Comparison of ENCODE assay signal across 8 cellular contexts in genomic region chr12:100164153-100164704, GRCh38. TPM values are rescaled to one million over a fixed set of nuclear protein-coding genes. Genes with fewer than 3 reads are reported as not detected.
DNase-seq lines count a peak whose midpoint lies in the region; ATAC-seq, FAIRE-seq and TF ChIP-seq lines count a peak whose summit lies in the region.

No MANE protein-coding gene starts in this region.

- H3K23me2 ChIP-seq in H9 (ENCODE audit: insufficient read length, low read depth, low read length, poor library complexity, severe bottlenecking), result no peaks in the 10 kb centered on the region

- H3K27ac ChIP-seq in H9 (ENCODE audit: insufficient read length, low read depth, low read length), result no peak overlapping the region
- H3K27ac ChIP-seq in lower lobe of right lung, result no peak overlapping the region

- no peak overlapping the region for H3K23ac ChIP-seq in H9 (ENCODE audit: insufficient read length, low read depth, low read length)

- no peak overlapping the region for H2BK15ac ChIP-seq in H9 (ENCODE audit: low read depth, low read length)

- peaks cover 23 to 37% (median 36%) of the 10 kb centered on the region in 3 experiments for H3K36me3 Mint-ChIP-seq in H9 (ENCODE audit: insufficient read depth in 1 of 3, low read depth in 3 of 3)
- H3K36me3 Mint-ChIP-seq in activated CD4-positive, alpha-beta memory T cell treated with anti-CD3 and anti-CD28 coated beads for 36 hours, result no peaks in the 10 kb centered on the region

- H3K9me3 Mint-ChIP-seq in H9, result peaks cover 2 to 16% of the 10 kb centered on the region in 2 experiments; a peak in 4 of 5 replicates
- no peaks in the 10 kb centered on the region for H3K9me3 Mint-ChIP-seq in activated CD4-positive, alpha-beta memory T cell treated with anti-CD3 and anti-CD28 coated beads for 36 hours

- no peak overlapping the region for H3K4ac ChIP-seq in H9 (ENCODE audit: low read depth, low read length)

- H4K8ac ChIP-seq in H9 (replicated peaks; ENCODE audit: insufficient read length, low read depth, low read length), result no peak overlapping the region

- intact Hi-C loops in activated CD4-positive, alpha-beta memory T cell treated with anti-CD3 and anti-CD28 coated beads for 36 hours (cut with micrococcal nuclease), result loop anchor here (1.0 kb wide), 1 partner anchor 36 kb away; the partner anchor contains the start of gene ACTR6
- intact Hi-C loops in lower lobe of right lung (cut with DNase I), result no loop called here

- ATAC-seq in lower lobe of right lung (no peak), HG03175 (IDR thresholded peaks at IDR 0.05; ENCODE audit: unreplicated experiment) (no peak)

- no peaks in the 10 kb centered on the region for H3K27me3 ChIP-seq in BE2C
- no peaks in the 10 kb centered on the region for H3K27me3 ChIP-seq in H9 (ENCODE audit: insufficient read depth, low read length)
- H3K27me3 ChIP-seq in lower lobe of right lung (ENCODE audit: low read depth), result no peaks in the 10 kb centered on the region

- H2BK12ac ChIP-seq in H9 (ENCODE audit: insufficient read length, low read depth, low read length), result no peak overlapping the region

- no peak overlapping the region for H3K18ac ChIP-seq in H9 (ENCODE audit: insufficient read length, low read depth, low read length)

- H3K4me3 ChIP-seq in BE2C (ENCODE audit: low read depth, low read length) (peak overlapping the region; percentile 59), lower lobe of right lung (peak overlapping the region; percentile 38)

- no peaks in the 10 kb centered on the region for H3K27me3 Mint-ChIP-seq in H9 (ENCODE audit: low read depth)
- no peaks in the 10 kb centered on the region for H3K27me3 Mint-ChIP-seq in activated CD4-positive, alpha-beta memory T cell treated with anti-CD3 and anti-CD28 coated beads for 36 hours

- peaks cover 8% of the 10 kb centered on the region for H3K4me1 ChIP-seq in BE2C
- H3K4me1 ChIP-seq in H9 (ENCODE audit: insufficient read depth, low read length), result no peaks in the 10 kb centered on the region; the same call in 1 of the 2 replicates
- peaks cover 11% of the 10 kb centered on the region for H3K4me1 ChIP-seq in lower lobe of right lung

- DNase-seq in BE2C (no peak), H9 (no peak), lower lobe of right lung (no peak), DMS114 treated with DMSO at 0.1 percent for 48 hours (lab: John Stamatoyannopoulos, UW; ENCODE audit: unreplicated experiment) (no peak), GM19239 (ENCODE audit: insufficient read length, low spot score) (no peak), T1000 (lab: John Stamatoyannopoulos, UW) (no peak)
- no peak for DNase-seq in activated CD4-positive, alpha-beta memory T cell treated with anti-CD3 and anti-CD28 coated beads for 36 hours

- no peaks in the 10 kb centered on the region for H3K79me1 ChIP-seq in H9 (ENCODE audit: insufficient read depth, low read depth, low read length, poor library complexity, severe bottlenecking)

- H2AFZ ChIP-seq in H9 (ENCODE audit: low read length), result no peak overlapping the region

- H4K91ac ChIP-seq in H9 (ENCODE audit: insufficient read length, low read depth, low read length), result no peak overlapping the region

- no peaks in the 10 kb centered on the region for H4K20me1 ChIP-seq in H9 (ENCODE audit: control insufficient read depth, insufficient read depth, insufficient read length)

- H4K5ac ChIP-seq in H9 (ENCODE audit: insufficient read length, low read depth, low read length), result no peak overlapping the region

- H3K14ac ChIP-seq in H9 (ENCODE audit: insufficient read depth, low read length), result no peak overlapping the region

- H2BK5ac ChIP-seq in H9 (ENCODE audit: insufficient read length, low read length), result no peak overlapping the region

- CTCF ChIA-PET in activated CD4-positive, alpha-beta memory T cell treated with anti-CD3 and anti-CD28 coated beads for 36 hours (lab: Charles Lee), result interaction anchor here (0.7 to 2.6 kb wide), 4 partner anchors 9 to 31 kb away, joined by 3 to 13 read pairs (median 3); no protein-coding TSS in a partner anchor

- H3K36me3 ChIP-seq in BE2C (no peaks in the 10 kb centered on the region), lower lobe of right lung (no peaks in the 10 kb centered on the region)

- no peak overlapping the region for H2BK20ac ChIP-seq in H9 (ENCODE audit: low read depth, low read length, poor library complexity, severe bottlenecking)

- no peak overlapping the region for H2AK5ac ChIP-seq in H9 (ENCODE audit: insufficient read length, low read length)

- no peak overlapping the region for H3K9ac ChIP-seq in H9 (ENCODE audit: extremely low read depth, insufficient read length, low read length)

- no peak for FAIRE-seq in GM19239 (lab: Jason Lieb, UNC)

- no peaks in the 10 kb centered on the region; the same call in 1 of the 2 replicates for H3K79me2 ChIP-seq in H9 (ENCODE audit: insufficient read depth, low read length)

- TF ChIP-seq CTCF in BE2C (IDR thresholded peaks at IDR 0.05; ENCODE audit: low read depth, low read length) (no peak), H9 (conservative IDR thresholded peaks at IDR 0.05) (no peak), lower lobe of right lung (IDR thresholded peaks at IDR 0.05) (no peak)

- H3K4me3 Mint-ChIP-seq in H9, result peak overlapping the region; percentile 61 to 75
- H3K4me3 Mint-ChIP-seq in activated CD4-positive, alpha-beta memory T cell treated with anti-CD3 and anti-CD28 coated beads for 36 hours, result peak overlapping the region; percentile 45

- H3K4me1 Mint-ChIP-seq in H9, result peaks cover 30 to 46% of the 10 kb centered on the region in 2 experiments
- H3K4me1 Mint-ChIP-seq in activated CD4-positive, alpha-beta memory T cell treated with anti-CD3 and anti-CD28 coated beads for 36 hours (ENCODE audit: low read depth), result peaks cover 7% of the 10 kb centered on the region

- no peaks in the 10 kb centered on the region for H3K9me3 ChIP-seq in BE2C
- no peaks in the 10 kb centered on the region for H3K9me3 ChIP-seq in H9 (ENCODE audit: control insufficient read depth, low read depth, low read length)
- H3K9me3 ChIP-seq in lower lobe of right lung, result no peaks in the 10 kb centered on the region

- no peak overlapping the region for H3K56ac ChIP-seq in H9 (ENCODE audit: insufficient read length, low read depth, low read length)

- peak overlapping the region; percentile 52 for H3K4me2 ChIP-seq in H9 (ENCODE audit: insufficient read depth, insufficient read length, low read length)

- WGBS in H9 (ENCODE audit: extremely low coverage, insufficient read length, low lambda C conversion rate), result no CpG with 5 or more reads among the region's 7 CpGs

- no peak overlapping the region for H3T11ph ChIP-seq in H9 (ENCODE audit: low read length)

- no peak overlapping the region for H2BK120ac ChIP-seq in H9 (ENCODE audit: low read depth, low read length, poor library complexity, severe bottlenecking)

- peak overlapping the region; percentile 90 to 99 (median 94); a peak in 5 of 7 replicates for H3K27ac Mint-ChIP-seq in H9
- H3K27ac Mint-ChIP-seq in activated CD4-positive, alpha-beta memory T cell treated with anti-CD3 and anti-CD28 coated beads for 36 hours, result no peak overlapping the region

- POLR2A ChIA-PET in activated CD4-positive, alpha-beta memory T cell treated with anti-CD3 and anti-CD28 coated beads for 36 hours (lab: Charles Lee), result no interaction called here

RNA-seq across cellular contexts. Expression of gene BLTP3B, which starts 21.6 kb away (rescaled TPM):
- 4.8 TPM for polyA plus RNA-seq in BE2C (2012; ENCODE audit: insufficient read depth, insufficient read length, low read depth)
- total RNA-seq in H9 (2021) (20.7 and 23.9 TPM in 2 replicates), lower lobe of right lung (24.2 TPM)
- total RNA-seq in activated CD4-positive, alpha-beta memory T cell treated with anti-CD3 and anti-CD28 coated beads for 36 hours, result 10 to 100 TPM; 53.1 to 53.9 TPM

RNA-seq across cellular contexts. Expression of gene ACTR6, which starts 36.4 kb away (rescaled TPM):
- 23.5 TPM for polyA plus RNA-seq in BE2C (2012; ENCODE audit: insufficient read depth, insufficient read length, low read depth)
- total RNA-seq in H9 (2021), result 34.9 and 36.5 TPM in 2 replicates
- 10 to 100 TPM; 58.3 to 60.3 TPM for total RNA-seq in activated CD4-positive, alpha-beta memory T cell treated with anti-CD3 and anti-CD28 coated beads for 36 hours
- total RNA-seq in lower lobe of right lung, result 23.8 TPM
